Comparison of ENCODE assay signal across 1 cellular context in the genomic region with DNA sequence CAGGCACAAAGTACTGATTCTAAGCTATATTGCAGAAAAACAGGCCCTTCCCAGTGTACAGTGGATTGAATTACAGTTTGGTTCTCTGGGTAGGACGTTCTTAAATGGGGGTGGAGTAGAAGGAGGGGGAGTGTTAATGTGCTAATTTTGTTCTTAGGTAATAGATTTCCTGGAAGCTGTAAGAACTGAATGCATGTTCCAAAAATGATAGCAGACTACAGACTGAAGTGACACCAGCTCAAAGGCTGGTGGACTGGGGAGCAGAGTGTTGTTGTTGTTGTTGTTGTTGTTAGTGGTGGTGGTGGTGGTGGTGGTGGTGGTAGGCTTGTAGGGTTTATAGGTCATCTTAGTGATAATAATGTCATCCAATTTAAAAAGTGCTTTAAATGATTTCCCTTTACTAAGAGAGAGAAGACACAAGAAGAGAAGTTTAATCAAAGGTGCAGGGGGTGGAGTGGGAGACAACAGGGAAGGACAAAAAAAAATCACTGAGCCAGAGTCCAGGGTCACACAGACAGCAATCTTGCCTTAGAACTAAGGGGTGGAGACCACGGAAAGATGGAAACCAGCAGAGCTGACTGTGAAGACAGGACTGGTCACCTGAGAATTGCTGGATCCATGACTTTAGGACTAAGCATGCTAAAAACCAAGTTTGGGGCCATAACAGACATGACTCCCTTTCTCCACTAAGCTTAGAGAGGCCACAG.
A peak's percentile ranks its signal among the peaks of the same experiment; 100 is the strongest.
TF ChIP-seq lines count a peak whose summit lies in the region.

No MANE protein-coding gene starts in this region.

TF ChIP-seq in K562, 482 proteins besides CTCF, POLR2A, EP300 and RAD21 (continued from another document and continues in another):
- TF ChIP-seq RUNX1 (IDR thresholded peaks at IDR 0.05; ENCODE audit: low read depth) (no peak), NCOA1 (IDR thresholded peaks at IDR 0.05; ENCODE audit: low read depth) (peak; percentile 39; the same call in 1 of the 2 replicates), MTA2 (IDR thresholded peaks at IDR 0.05; ENCODE audit: low read depth) (0 out of 2 replicates have a peak, but pooled peaks have one; percentile 19), NCOR1 (IDR thresholded peaks at IDR 0.05) (peak; percentile 43; the same call in 1 of the 2 replicates), MEF2A (IDR thresholded peaks at IDR 0.05; ENCODE audit: control insufficient read depth, low read depth, low read length) (no peak), NCOA2 (IDR thresholded peaks at IDR 0.05; ENCODE audit: partially characterized antibody in 2 of 2) (no peak), KDM5B (IDR thresholded peaks at IDR 0.05; ENCODE audit: insufficient replicate concordance, low read depth, low read length) (no peak), ZNF431 (CRISPR knock-in tag; IDR thresholded peaks at IDR 0.05) (no peak), POLR2AphosphoS2 (IDR thresholded peaks at IDR 0.05; ENCODE audit: low read length) (no peak), ARID1B (IDR thresholded peaks at IDR 0.05) (peak; percentile 73), PTTG1 (tag; IDR thresholded peaks at IDR 0.05; ENCODE audit: low read depth) (no peak), DACH1 (IDR thresholded peaks at IDR 0.05; ENCODE audit: partially characterized antibody) (peak; percentile 41), CBFA2T2 (conservative IDR thresholded peaks at IDR 0.05) (0 out of 2 replicates have a peak, but pooled peaks have one; percentile 15), ZKSCAN3 (CRISPR knock-in tag; IDR thresholded peaks at IDR 0.05) (no peak), ZNF644 (tag; IDR thresholded peaks at IDR 0.05; ENCODE audit: low read depth) (no peak), ZNF232 (CRISPR knock-in tag; IDR thresholded peaks at IDR 0.05) (no peak), NFRKB (IDR thresholded peaks at IDR 0.05; ENCODE audit: low read depth) (no peak), LEF1 (IDR thresholded peaks at IDR 0.05) (no peak), SIRT6 (IDR thresholded peaks at IDR 0.05; ENCODE audit: low read depth, low read length) (no peak), VEZF1 (CRISPR knock-in tag; IDR thresholded peaks at IDR 0.05) (peak; percentile 29; the same call in 1 of the 2 replicates), SLC30A9 (CRISPR knock-in tag; IDR thresholded peaks at IDR 0.05) (no peak)
- TF ChIP-seq, protein P1, sequence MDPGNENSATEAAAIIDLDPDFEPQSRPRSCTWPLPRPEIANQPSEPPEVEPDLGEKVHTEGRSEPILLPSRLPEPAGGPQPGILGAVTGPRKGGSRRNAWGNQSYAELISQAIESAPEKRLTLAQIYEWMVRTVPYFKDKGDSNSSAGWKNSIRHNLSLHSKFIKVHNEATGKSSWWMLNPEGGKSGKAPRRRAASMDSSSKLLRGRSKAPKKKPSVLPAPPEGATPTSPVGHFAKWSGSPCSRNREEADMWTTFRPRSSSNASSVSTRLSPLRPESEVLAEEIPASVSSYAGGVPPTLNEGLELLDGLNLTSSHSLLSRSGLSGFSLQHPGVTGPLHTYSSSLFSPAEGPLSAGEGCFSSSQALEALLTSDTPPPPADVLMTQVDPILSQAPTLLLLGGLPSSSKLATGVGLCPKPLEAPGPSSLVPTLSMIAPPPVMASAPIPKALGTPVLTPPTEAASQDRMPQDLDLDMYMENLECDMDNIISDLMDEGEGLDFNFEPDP (CRISPR knock-in tag; IDR thresholded peaks at IDR 0.05), result no peak
- TF ChIP-seq, protein P2, sequence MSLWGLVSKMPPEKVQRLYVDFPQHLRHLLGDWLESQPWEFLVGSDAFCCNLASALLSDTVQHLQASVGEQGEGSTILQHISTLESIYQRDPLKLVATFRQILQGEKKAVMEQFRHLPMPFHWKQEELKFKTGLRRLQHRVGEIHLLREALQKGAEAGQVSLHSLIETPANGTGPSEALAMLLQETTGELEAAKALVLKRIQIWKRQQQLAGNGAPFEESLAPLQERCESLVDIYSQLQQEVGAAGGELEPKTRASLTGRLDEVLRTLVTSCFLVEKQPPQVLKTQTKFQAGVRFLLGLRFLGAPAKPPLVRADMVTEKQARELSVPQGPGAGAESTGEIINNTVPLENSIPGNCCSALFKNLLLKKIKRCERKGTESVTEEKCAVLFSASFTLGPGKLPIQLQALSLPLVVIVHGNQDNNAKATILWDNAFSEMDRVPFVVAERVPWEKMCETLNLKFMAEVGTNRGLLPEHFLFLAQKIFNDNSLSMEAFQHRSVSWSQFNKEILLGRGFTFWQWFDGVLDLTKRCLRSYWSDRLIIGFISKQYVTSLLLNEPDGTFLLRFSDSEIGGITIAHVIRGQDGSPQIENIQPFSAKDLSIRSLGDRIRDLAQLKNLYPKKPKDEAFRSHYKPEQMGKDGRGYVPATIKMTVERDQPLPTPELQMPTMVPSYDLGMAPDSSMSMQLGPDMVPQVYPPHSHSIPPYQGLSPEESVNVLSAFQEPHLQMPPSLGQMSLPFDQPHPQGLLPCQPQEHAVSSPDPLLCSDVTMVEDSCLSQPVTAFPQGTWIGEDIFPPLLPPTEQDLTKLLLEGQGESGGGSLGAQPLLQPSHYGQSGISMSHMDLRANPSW (CRISPR knock-in tag; IDR thresholded peaks at IDR 0.05), result no peak
- TF ChIP-seq, protein P3, sequence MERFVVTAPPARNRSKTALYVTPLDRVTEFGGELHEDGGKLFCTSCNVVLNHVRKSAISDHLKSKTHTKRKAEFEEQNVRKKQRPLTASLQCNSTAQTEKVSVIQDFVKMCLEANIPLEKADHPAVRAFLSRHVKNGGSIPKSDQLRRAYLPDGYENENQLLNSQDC (CRISPR knock-in tag; IDR thresholded peaks at IDR 0.05), result no peak
- TF ChIP-seq, protein P4, sequence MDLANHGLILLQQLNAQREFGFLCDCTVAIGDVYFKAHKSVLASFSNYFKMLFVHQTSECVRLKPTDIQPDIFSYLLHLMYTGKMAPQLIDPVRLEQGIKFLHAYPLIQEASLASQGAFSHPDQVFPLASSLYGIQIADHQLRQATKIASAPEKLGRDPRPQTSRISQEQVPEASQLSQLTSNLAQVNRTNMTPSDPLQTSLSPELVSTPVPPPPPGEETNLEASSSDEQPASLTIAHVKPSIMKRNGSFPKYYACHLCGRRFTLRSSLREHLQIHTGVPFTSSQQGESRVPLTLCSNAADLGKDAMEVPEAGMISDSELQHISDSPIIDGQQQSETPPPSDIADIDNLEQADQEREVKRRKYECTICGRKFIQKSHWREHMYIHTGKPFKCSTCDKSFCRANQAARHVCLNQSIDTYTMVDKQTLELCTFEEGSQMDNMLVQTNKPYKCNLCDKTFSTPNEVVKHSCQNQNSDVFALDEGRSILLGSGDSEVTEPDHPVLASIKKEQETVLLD (IDR thresholded peaks at IDR 0.05), result no peak
- TF ChIP-seq, protein P5, sequence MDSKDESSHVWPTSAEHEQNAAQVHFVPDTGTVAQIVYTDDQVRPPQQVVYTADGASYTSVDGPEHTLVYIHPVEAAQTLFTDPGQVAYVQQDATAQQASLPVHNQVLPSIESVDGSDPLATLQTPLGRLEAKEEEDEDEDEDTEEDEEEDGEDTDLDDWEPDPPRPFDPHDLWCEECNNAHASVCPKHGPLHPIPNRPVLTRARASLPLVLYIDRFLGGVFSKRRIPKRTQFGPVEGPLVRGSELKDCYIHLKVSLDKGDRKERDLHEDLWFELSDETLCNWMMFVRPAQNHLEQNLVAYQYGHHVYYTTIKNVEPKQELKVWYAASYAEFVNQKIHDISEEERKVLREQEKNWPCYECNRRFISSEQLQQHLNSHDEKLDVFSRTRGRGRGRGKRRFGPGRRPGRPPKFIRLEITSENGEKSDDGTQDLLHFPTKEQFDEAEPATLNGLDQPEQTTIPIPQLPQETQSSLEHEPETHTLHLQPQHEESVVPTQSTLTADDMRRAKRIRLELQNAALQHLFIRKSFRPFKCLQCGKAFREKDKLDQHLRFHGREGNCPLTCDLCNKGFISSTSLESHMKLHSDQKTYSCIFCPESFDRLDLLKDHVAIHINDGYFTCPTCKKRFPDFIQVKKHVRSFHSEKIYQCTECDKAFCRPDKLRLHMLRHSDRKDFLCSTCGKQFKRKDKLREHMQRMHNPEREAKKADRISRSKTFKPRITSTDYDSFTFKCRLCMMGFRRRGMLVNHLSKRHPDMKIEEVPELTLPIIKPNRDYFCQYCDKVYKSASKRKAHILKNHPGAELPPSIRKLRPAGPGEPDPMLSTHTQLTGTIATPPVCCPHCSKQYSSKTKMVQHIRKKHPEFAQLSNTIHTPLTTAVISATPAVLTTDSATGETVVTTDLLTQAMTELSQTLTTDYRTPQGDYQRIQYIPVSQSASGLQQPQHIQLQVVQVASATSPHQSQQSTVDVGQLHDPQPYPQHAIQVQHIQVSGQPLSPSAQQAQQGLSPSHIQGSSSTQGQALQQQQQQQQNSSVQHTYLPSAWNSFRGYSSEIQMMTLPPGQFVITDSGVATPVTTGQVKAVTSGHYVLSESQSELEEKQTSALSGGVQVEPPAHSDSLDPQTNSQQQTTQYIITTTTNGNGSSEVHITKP (IDR thresholded peaks at IDR 0.05; ENCODE audit: partially characterized antibody), result peak; percentile 45
- TF ChIP-seq, protein P6, sequence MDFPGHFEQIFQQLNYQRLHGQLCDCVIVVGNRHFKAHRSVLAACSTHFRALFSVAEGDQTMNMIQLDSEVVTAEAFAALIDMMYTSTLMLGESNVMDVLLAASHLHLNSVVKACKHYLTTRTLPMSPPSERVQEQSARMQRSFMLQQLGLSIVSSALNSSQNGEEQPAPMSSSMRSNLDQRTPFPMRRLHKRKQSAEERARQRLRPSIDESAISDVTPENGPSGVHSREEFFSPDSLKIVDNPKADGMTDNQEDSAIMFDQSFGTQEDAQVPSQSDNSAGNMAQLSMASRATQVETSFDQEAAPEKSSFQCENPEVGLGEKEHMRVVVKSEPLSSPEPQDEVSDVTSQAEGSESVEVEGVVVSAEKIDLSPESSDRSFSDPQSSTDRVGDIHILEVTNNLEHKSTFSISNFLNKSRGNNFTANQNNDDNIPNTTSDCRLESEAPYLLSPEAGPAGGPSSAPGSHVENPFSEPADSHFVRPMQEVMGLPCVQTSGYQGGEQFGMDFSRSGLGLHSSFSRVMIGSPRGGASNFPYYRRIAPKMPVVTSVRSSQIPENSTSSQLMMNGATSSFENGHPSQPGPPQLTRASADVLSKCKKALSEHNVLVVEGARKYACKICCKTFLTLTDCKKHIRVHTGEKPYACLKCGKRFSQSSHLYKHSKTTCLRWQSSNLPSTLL (IDR thresholded peaks at IDR 0.05), result no peak
- TF ChIP-seq, protein P7, sequence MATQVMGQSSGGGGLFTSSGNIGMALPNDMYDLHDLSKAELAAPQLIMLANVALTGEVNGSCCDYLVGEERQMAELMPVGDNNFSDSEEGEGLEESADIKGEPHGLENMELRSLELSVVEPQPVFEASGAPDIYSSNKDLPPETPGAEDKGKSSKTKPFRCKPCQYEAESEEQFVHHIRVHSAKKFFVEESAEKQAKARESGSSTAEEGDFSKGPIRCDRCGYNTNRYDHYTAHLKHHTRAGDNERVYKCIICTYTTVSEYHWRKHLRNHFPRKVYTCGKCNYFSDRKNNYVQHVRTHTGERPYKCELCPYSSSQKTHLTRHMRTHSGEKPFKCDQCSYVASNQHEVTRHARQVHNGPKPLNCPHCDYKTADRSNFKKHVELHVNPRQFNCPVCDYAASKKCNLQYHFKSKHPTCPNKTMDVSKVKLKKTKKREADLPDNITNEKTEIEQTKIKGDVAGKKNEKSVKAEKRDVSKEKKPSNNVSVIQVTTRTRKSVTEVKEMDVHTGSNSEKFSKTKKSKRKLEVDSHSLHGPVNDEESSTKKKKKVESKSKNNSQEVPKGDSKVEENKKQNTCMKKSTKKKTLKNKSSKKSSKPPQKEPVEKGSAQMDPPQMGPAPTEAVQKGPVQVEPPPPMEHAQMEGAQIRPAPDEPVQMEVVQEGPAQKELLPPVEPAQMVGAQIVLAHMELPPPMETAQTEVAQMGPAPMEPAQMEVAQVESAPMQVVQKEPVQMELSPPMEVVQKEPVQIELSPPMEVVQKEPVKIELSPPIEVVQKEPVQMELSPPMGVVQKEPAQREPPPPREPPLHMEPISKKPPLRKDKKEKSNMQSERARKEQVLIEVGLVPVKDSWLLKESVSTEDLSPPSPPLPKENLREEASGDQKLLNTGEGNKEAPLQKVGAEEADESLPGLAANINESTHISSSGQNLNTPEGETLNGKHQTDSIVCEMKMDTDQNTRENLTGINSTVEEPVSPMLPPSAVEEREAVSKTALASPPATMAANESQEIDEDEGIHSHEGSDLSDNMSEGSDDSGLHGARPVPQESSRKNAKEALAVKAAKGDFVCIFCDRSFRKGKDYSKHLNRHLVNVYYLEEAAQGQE (CRISPR knock-in tag; IDR thresholded peaks at IDR 0.05; ENCODE audit: low read depth), result no peak
